Comparison of ENCODE assay signal across 8 cellular contexts in the genomic region with DNA sequence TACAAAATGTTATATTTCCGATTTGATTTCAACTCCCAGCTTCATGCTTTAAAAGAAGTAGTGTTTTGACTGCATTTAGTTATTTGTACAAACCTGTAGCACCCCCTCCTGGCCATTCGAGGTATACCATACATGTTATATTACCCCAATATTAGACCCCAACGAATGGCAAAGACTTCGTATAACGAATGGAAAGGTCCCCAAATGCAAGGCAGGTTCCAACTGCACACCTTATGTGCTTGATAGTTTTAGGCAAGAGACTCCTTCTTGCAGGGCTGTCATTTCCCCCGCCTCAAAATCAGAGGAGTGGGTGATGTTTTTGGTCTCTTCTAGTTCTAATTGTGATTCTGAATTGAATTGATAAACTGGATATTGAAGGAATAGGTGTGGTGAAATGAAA.
DNase-seq lines count a peak whose midpoint lies in the region; ATAC-seq and TF ChIP-seq lines count a peak whose summit lies in the region.

No MANE protein-coding gene starts in this region.

- H3K4me3 ChIP-seq in neutrophil (ENCODE audit: low read depth in 1 of 2, low read length in 1 of 2), result no peak overlapping the region

- H3K36me3 Mint-ChIP-seq in T-helper 2 cell treated with Interferon-gamma antibody and Interleukin-4, amounts not matched to agents 5 μg/mL and 100 μg/mL, for 36 hours (ENCODE audit: low read depth), result peaks cover 21% of the 10 kb centered on the region

- no peak overlapping the region for H3K27ac Mint-ChIP-seq in T-helper 2 cell treated with Interferon-gamma antibody and Interleukin-4, amounts not matched to agents 5 μg/mL and 100 μg/mL, for 36 hours

- H3K4me1 ChIP-seq in neutrophil (ENCODE audit: control insufficient read depth in 1 of 2, insufficient read depth in 1 of 2, low read depth in 1 of 2, low read length in 1 of 2), result peaks cover 8% of the 10 kb centered on the region in 2 experiments

- ATAC-seq in HG03565 (IDR thresholded peaks at IDR 0.05; ENCODE audit: unreplicated experiment) (peak; percentile 35), GM19452 (IDR thresholded peaks at IDR 0.05; ENCODE audit: unreplicated experiment) (no peak), GM21825 (IDR thresholded peaks at IDR 0.05; ENCODE audit: unreplicated experiment) (no peak)

- H3K4me1 Mint-ChIP-seq in T-helper 2 cell treated with Interferon-gamma antibody and Interleukin-4, amounts not matched to agents 5 μg/mL and 100 μg/mL, for 36 hours (ENCODE audit: low read depth), result peaks cover 15% of the 10 kb centered on the region

- H3K9me3 ChIP-seq in neutrophil, result no peaks in the 10 kb centered on the region

- no peaks in the 10 kb centered on the region for H3K27me3 ChIP-seq in neutrophil

- no peak overlapping the region for H3K27ac ChIP-seq in VCaP
- no peak overlapping the region for H3K27ac ChIP-seq in neutrophil

- H3K27me3 Mint-ChIP-seq in T-helper 2 cell treated with Interferon-gamma antibody and Interleukin-4, amounts not matched to agents 5 μg/mL and 100 μg/mL, for 36 hours (ENCODE audit: low read depth), result no peaks in the 10 kb centered on the region

- H3K36me3 ChIP-seq in neutrophil, result no peaks in the 10 kb centered on the region

- no peak overlapping the region for H3K4me3 Mint-ChIP-seq in T-helper 2 cell treated with Interferon-gamma antibody and Interleukin-4, amounts not matched to agents 5 μg/mL and 100 μg/mL, for 36 hours

- DNase-seq in T-helper 2 cell, result peak in 4 of 5 experiments; percentile 34 to 57 (median 40)
- no peak for DNase-seq in T-helper 2 cell treated with Interferon-gamma antibody and Interleukin-4, amounts not matched to agents 5 μg/mL and 100 μg/mL, for 36 hours (ENCODE audit: low spot score)
- peak; percentile 62 for DNase-seq in effector CD8-positive, alpha-beta T cell (lab: John Stamatoyannopoulos, UW)

- TF ChIP-seq CTCF in VCaP (conservative IDR thresholded peaks at IDR 0.05) (peak; percentile 69), neutrophil (IDR thresholded peaks at IDR 0.05) (peak; percentile 72)

- H3K9me3 Mint-ChIP-seq in T-helper 2 cell treated with Interferon-gamma antibody and Interleukin-4, amounts not matched to agents 5 μg/mL and 100 μg/mL, for 36 hours, result no peaks in the 10 kb centered on the region
